In the genomic region with DNA sequence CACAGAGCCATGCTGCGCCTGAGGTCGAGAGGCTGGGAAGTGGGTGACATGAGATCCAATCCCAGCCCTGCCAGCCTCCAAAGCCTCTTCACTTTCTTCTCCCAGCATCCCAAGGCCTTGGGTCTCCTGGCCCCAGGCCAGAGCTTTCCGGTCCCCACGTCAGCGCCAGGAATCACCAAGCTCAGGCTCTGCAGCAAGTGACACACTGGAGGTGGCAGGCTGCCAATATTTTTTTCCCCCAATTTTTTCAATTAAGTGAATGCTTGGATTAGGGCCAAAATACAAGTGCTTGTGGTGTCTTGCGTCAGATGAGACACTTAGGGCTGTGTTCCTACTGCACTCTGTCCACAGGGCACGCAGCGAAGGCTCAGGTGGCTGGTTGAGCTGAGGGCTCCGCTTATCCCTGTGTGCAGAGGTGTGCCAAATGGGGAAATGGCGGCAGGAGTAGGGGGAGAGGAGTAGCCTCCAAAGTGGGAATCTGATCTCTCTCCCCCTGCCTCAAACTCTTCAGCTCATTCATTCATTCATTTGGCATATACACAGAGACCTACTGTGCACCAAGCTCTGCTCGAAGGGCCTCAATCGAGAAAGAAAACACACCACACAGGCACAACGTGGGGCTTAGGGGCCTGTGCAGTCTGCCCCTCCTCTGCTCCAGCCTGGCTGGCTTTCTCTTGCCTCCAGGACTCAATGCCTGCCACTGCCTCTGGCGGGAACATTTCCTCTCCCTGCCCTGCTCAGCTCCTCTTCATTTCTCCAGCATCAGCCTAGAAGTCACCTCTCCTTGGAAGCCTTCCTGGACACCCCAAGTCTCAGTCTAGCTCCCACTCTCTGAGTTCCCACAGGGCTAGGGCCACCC, we compare ENCODE assay signal across 8 cellular contexts. TPM values are rescaled to one million over a fixed set of nuclear protein-coding genes. Genes with fewer than 3 reads are reported as not detected.
DNase-seq lines count a peak whose midpoint lies in the region; ATAC-seq and TF ChIP-seq lines count a peak whose summit lies in the region.

No MANE protein-coding gene starts in this region.

- peak; percentile 85 for DNase-seq in EH (ENCODE audit: low read depth)
- peak; percentile 88 for DNase-seq in NCI-H774 (lab: John Stamatoyannopoulos, UW)
- DNase-seq in ovary: peak in 3 of 5 donors; percentile 71 to 74 (median 73)
- DNase-seq in spleen: no peak
- DNase-seq in GM19238 (ENCODE audit: insufficient read length, low spot score): no peak
- DNase-seq in superior temporal gyrus (ENCODE audit: extremely low spot score): no peak

- WGBS in ovary, 3 donors: 70 to 76% (median 72%) methylated on average over 14 of the region's 14 CpGs
- 37 to 56% (median 44%) methylated on average over 14 of the region's 14 CpGs for WGBS in spleen, 5 donors

- H3K27ac Mint-ChIP-seq in stimulated activated memory B cell treated with anti-CD40 and anti-IgM and Interleukin-4, amounts not matched to agents 10 μg/mL and 1 μg/mL and 100 μg/mL, for 72 hours: no peak overlapping the region

- H3K9me3 ChIP-seq in ovary (no peaks in the 10 kb centered on the region), spleen (no peaks in the 10 kb centered on the region)

- peaks cover 22% of the 10 kb centered on the region for H3K27me3 Mint-ChIP-seq in stimulated activated memory B cell treated with anti-CD40 and anti-IgM and Interleukin-4, amounts not matched to agents 10 μg/mL and 1 μg/mL and 100 μg/mL, for 72 hours

- H3K27me3 ChIP-seq in ovary (no peaks in the 10 kb centered on the region), spleen (replicated peaks in 1 of 7) (peaks cover 0 to 27% (median 0%) of the 10 kb centered on the region in 7 donors)

- TF ChIP-seq POLR2A in ovary (IDR thresholded peaks at IDR 0.05): no peak
- no peak for TF ChIP-seq POLR2A in spleen (IDR thresholded peaks at IDR 0.05)

- H3K9me3 Mint-ChIP-seq in stimulated activated memory B cell treated with anti-CD40 and anti-IgM and Interleukin-4, amounts not matched to agents 10 μg/mL and 1 μg/mL and 100 μg/mL, for 72 hours: no peaks in the 10 kb centered on the region

- intact Hi-C loops in ovary (cut with DNase I): no loop called here
- intact Hi-C loops in spleen (cut with DNase I; ENCODE audit: low total_unique reads): no loop called here

- H3K27ac ChIP-seq in ovary (peak overlapping the region; percentile 31 to 72), spleen (no peak overlapping the region)

- ATAC-seq in esophagus mucosa: peak; percentile 75
- ATAC-seq in stimulated activated memory B cell treated with anti-CD40 and anti-IgM and Interleukin-4, amounts not matched to agents 10 μg/mL and 1 μg/mL and 100 μg/mL, for 72 hours: no peak

- peak; percentile 28 for TF ChIP-seq EP300 in ovary (IDR thresholded peaks at IDR 0.05)

- no peaks in the 10 kb centered on the region for H3K36me3 Mint-ChIP-seq in stimulated activated memory B cell treated with anti-CD40 and anti-IgM and Interleukin-4, amounts not matched to agents 10 μg/mL and 1 μg/mL and 100 μg/mL, for 72 hours

- H3K4me3 ChIP-seq in ovary: no peak overlapping the region
- H3K4me3 ChIP-seq in spleen: no peak overlapping the region

- H3K4me1 Mint-ChIP-seq in stimulated activated memory B cell treated with anti-CD40 and anti-IgM and Interleukin-4, amounts not matched to agents 10 μg/mL and 1 μg/mL and 100 μg/mL, for 72 hours: no peaks in the 10 kb centered on the region

- TF ChIP-seq CTCF in ovary (IDR thresholded peaks at IDR 0.05) (no peak), spleen (IDR thresholded peaks at IDR 0.05 in 8 of 11, conservative IDR thresholded peaks at IDR 0.05 in 3 of 11) (no peak)

- no peaks in the 10 kb centered on the region for H3K36me3 ChIP-seq in ovary
- H3K36me3 ChIP-seq in spleen: no peaks in the 10 kb centered on the region

- H3K4me1 ChIP-seq in ovary (ENCODE audit: insufficient read depth) (peaks cover 12% of the 10 kb centered on the region), spleen (peaks cover 0 to 18% (median 11%) of the 10 kb centered on the region in 6 donors)

- H3K4me3 Mint-ChIP-seq in stimulated activated memory B cell treated with anti-CD40 and anti-IgM and Interleukin-4, amounts not matched to agents 10 μg/mL and 1 μg/mL and 100 μg/mL, for 72 hours: no peak overlapping the region

RNA-seq across cellular contexts. Expression of a gene that starts 16.7 kb away (rescaled TPM):
- total RNA-seq in esophagus mucosa (16.5 TPM), ovary (10 to 100 TPM; 13.0 to 71.8 (median 61.1) TPM), spleen (10 to 100 TPM in 5 of 7 donors, 1 to 10 TPM in 2; 5.2 to 31.8 (median 19.8) TPM)
- polyA plus RNA-seq in ovary (10 to 100 TPM; 16.6 to 49.9 TPM), spleen (1 to 10 TPM; 2.0 to 2.7 (median 2.4) TPM)

Comparison
In these comparisons a context has a peak if more than half of its experiments do, and no peak if none do; other contexts are left out.
1. DNase-seq: peak in EH (single experiment), NCI-H774 (single experiment) and ovary (3 of 5); none in spleen (single experiment), GM19238 (single experiment) and superior temporal gyrus (single experiment).
2. H3K27ac ChIP-seq: peak in ovary (2 of 2); none in spleen (0 of 8).